Comparison of ENCODE assay signal across 23 cellular contexts in genomic region chr2:111686994-111687393, GRCh38.
"Had no signal": no experiment of that assay in that cellular context is flagged by ENCODE, and none has a peak within 500 bp of the region (broad histone marks: within the 10 kb centered on the region; RNA-seq: fewer than 3 reads in every experiment).

No MANE protein-coding gene starts in this region.

- H3K36me3 ChIP-seq: left lung, lower lobe of right lung, ovary, tibial nerve, vagina had no signal

- H3K27ac Mint-ChIP-seq: nephron progenitor cell; progenitor cell of endocrine pancreas; stimulated activated memory B cell treated with anti-CD40 and anti-IgM and Interleukin-4, amounts not matched to agents 10 μg/mL and 1 μg/mL and 100 μg/mL, for 72 hours; stimulated activated naive CD8-positive, alpha-beta T cell treated with anti-CD3 and anti-CD28 coated beads, Interleukin-15, amount 100 ng/mL, for 72 hours; type B pancreatic cell had no signal

- FAIRE-seq: keratinocyte had no signal

- H3K4me2 ChIP-seq: smooth muscle cell had no signal

- H3K27ac ChIP-seq: left lung, lower lobe of right lung, ovary, tibial nerve, vagina had no signal

- H3K4me1 ChIP-seq: lower lobe of right lung, vagina had no signal

- H3K36me3 Mint-ChIP-seq: naive thymus-derived CD8-positive, alpha-beta T cell; stimulated activated memory B cell treated with anti-CD40 and anti-IgM and Interleukin-4, amounts not matched to agents 10 μg/mL and 1 μg/mL and 100 μg/mL, for 72 hours; type B pancreatic cell had no signal

- H3K9me3 ChIP-seq: left lung, lower lobe of right lung, ovary, tibial nerve, vagina had no signal

- H3K27me3 Mint-ChIP-seq: naive thymus-derived CD8-positive, alpha-beta T cell; stimulated activated memory B cell treated with anti-CD40 and anti-IgM and Interleukin-4, amounts not matched to agents 10 μg/mL and 1 μg/mL and 100 μg/mL, for 72 hours; type B pancreatic cell had no signal

- H3K4me3 Mint-ChIP-seq: naive thymus-derived CD8-positive, alpha-beta T cell; nephron progenitor cell; stimulated activated memory B cell treated with anti-CD40 and anti-IgM and Interleukin-4, amounts not matched to agents 10 μg/mL and 1 μg/mL and 100 μg/mL, for 72 hours; stimulated activated naive CD8-positive, alpha-beta T cell treated with anti-CD3 and anti-CD28 coated beads, Interleukin-15, amount 100 ng/mL, for 72 hours; type B pancreatic cell had no signal

- H3K4me1 Mint-ChIP-seq: naive thymus-derived CD8-positive, alpha-beta T cell; stimulated activated memory B cell treated with anti-CD40 and anti-IgM and Interleukin-4, amounts not matched to agents 10 μg/mL and 1 μg/mL and 100 μg/mL, for 72 hours; stimulated activated naive CD8-positive, alpha-beta T cell treated with anti-CD3 and anti-CD28 coated beads, Interleukin-15, amount 100 ng/mL, for 72 hours had no signal

- H3K27me3 ChIP-seq: left lung, ovary, tibial nerve, vagina had no signal

- H3K4me3 ChIP-seq: left lung, lower lobe of right lung, ovary, smooth muscle cell, tibial nerve, vagina had no signal

- H3K9me3 Mint-ChIP-seq: naive thymus-derived CD8-positive, alpha-beta T cell; stimulated activated memory B cell treated with anti-CD40 and anti-IgM and Interleukin-4, amounts not matched to agents 10 μg/mL and 1 μg/mL and 100 μg/mL, for 72 hours; stimulated activated naive CD8-positive, alpha-beta T cell treated with anti-CD3 and anti-CD28 coated beads, Interleukin-15, amount 100 ng/mL, for 72 hours had no signal

- DNase-seq: hippocampal formation; kidney glomerular epithelial cell; left cardiac atrium; left lung; lower lobe of right lung; mammary epithelial cell; mesenchymal stem cell; naive thymus-derived CD8-positive, alpha-beta T cell; nephron progenitor cell; ovary; right cardiac atrium; stimulated activated CD4-positive, alpha-beta T cell treated with anti-CD3 and anti-CD28 coated beads, Interleukin-2, amount 100 ng/mL, for 24 hours; stimulated activated CD4-positive, alpha-beta T cell treated with anti-CD3 and anti-CD28 coated beads, Interleukin-4, amount 100 ng/mL, for 24 hours; stimulated activated naive CD4-positive, alpha-beta T cell treated with Interleukin-2 at 50 U/mL for 16 hours; stimulated activated naive CD8-positive, alpha-beta T cell treated with anti-CD3 and anti-CD28 coated beads, Interleukin-15, amount 100 ng/mL, for 72 hours; substantia nigra had no signal

- ATAC-seq: left cardiac atrium; left lung; lower lobe of right lung; naive thymus-derived CD8-positive, alpha-beta T cell; stimulated activated memory B cell treated with anti-CD40 and anti-IgM and Interleukin-4, amounts not matched to agents 10 μg/mL and 1 μg/mL and 100 μg/mL, for 72 hours; stimulated activated naive CD8-positive, alpha-beta T cell treated with anti-CD3 and anti-CD28 coated beads, Interleukin-15, amount 100 ng/mL, for 72 hours had no signal
